ENCODE assay signal across 1 cellular context in genomic region chr11:96242971-96243647, GRCh38.
A peak's percentile ranks its signal among the peaks of the same experiment; 100 is the strongest.
TF ChIP-seq lines count a peak whose summit lies in the region.

No MANE protein-coding gene starts in this region.

TF ChIP-seq in K562, 482 proteins besides CTCF, POLR2A, EP300 and RAD21 (continued from another document):
- no peak for TF ChIP-seq HIVEP1 (CRISPR knock-in tag; IDR thresholded peaks at IDR 0.05)
- TF ChIP-seq ZNF133 (CRISPR knock-in tag; IDR thresholded peaks at IDR 0.05), result no peak
- no peak for TF ChIP-seq ZNF79 (CRISPR knock-in tag; IDR thresholded peaks at IDR 0.05; ENCODE audit: low read depth)
- TF ChIP-seq POLR3G (IDR thresholded peaks at IDR 0.05; ENCODE audit: extremely low read depth, insufficient read length, insufficient replicate concordance), result no peak
- no peak for TF ChIP-seq ZNF175 (CRISPR knock-in tag; IDR thresholded peaks at IDR 0.05; ENCODE audit: low read depth)
- no peak for TF ChIP-seq ZNF583 (CRISPR knock-in tag; IDR thresholded peaks at IDR 0.05)
- TF ChIP-seq TRIM24 (IDR thresholded peaks at IDR 0.05), result peak in 1 of 2 experiments; percentile 14; a peak in 1 of 4 replicates
- no peak for TF ChIP-seq ZNF512 (tag; IDR thresholded peaks at IDR 0.05)
- TF ChIP-seq SRSF1 (IDR thresholded peaks at IDR 0.05; ENCODE audit: low read depth, low read length), result no peak
- peak; percentile 67 for TF ChIP-seq DPF2 (IDR thresholded peaks at IDR 0.05)
- no peak for TF ChIP-seq HNRNPLL (IDR thresholded peaks at IDR 0.05; ENCODE audit: low read depth, low read length, poor library complexity, severe bottlenecking)
- no peak for TF ChIP-seq ZBTB17 (CRISPR knock-in tag; IDR thresholded peaks at IDR 0.05)
- peak; percentile 49; the same call in 1 of the 2 replicates for TF ChIP-seq LEF1 (IDR thresholded peaks at IDR 0.05)
- peak; percentile 43; the same call in 1 of the 2 replicates for TF ChIP-seq GATAD2B (IDR thresholded peaks at IDR 0.05; ENCODE audit: borderline replicate concordance)
- TF ChIP-seq SIN3B (IDR thresholded peaks at IDR 0.05; ENCODE audit: low read depth), result no peak
- peak; percentile 80 for TF ChIP-seq MYC (IDR thresholded peaks at IDR 0.05; ENCODE audit: low read depth, low read length)
- TF ChIP-seq MYC (CRISPR knock-in tag; IDR thresholded peaks at IDR 0.05; ENCODE audit: borderline replicate concordance, low read depth), result no peak; the same call in 1 of the 2 replicates
- no peak for TF ChIP-seq SP2 (IDR thresholded peaks at IDR 0.05; ENCODE audit: extremely low read depth, low read depth, low read length, poor library complexity, severe bottlenecking)
- no peak for TF ChIP-seq ZNF174 (CRISPR knock-in tag; IDR thresholded peaks at IDR 0.05)
- TF ChIP-seq RBM34 (IDR thresholded peaks at IDR 0.05; ENCODE audit: borderline replicate concordance, insufficient read depth, low read length), result no peak
- TF ChIP-seq MAFF (IDR thresholded peaks at IDR 0.05; ENCODE audit: low read length), result peak; percentile 43; the same call in 1 of the 2 replicates
- TF ChIP-seq ILK (tag; IDR thresholded peaks at IDR 0.05; ENCODE audit: borderline replicate concordance, low read depth), result no peak
- no peak for TF ChIP-seq BRD4 (IDR thresholded peaks at IDR 0.05)
- no peak for TF ChIP-seq HMG20A (CRISPR knock-in tag; conservative IDR thresholded peaks at IDR 0.05)
- peak; percentile 74 for TF ChIP-seq CC2D1A (IDR thresholded peaks at IDR 0.05)
- TF ChIP-seq SMAD1 (IDR thresholded peaks at IDR 0.05; ENCODE audit: low read depth, low read length, partially characterized antibody), result no peak
- no peak for TF ChIP-seq PHF20 (IDR thresholded peaks at IDR 0.05; ENCODE audit: partially characterized antibody)
- no peak for TF ChIP-seq ZNF12 (CRISPR knock-in tag; IDR thresholded peaks at IDR 0.05)
- TF ChIP-seq SREBF1 (IDR thresholded peaks at IDR 0.05; ENCODE audit: borderline replicate concordance, low read depth, low read length), result no peak
- no peak for TF ChIP-seq GTF2F1 (IDR thresholded peaks at IDR 0.05; ENCODE audit: low read depth, low read length)
- TF ChIP-seq ZNF41 (CRISPR knock-in tag; conservative IDR thresholded peaks at IDR 0.05), result no peak
- TF ChIP-seq POU5F1 (IDR thresholded peaks at IDR 0.05; ENCODE audit: borderline replicate concordance, low read depth, low read length, partially characterized antibody), result no peak
- no peak for TF ChIP-seq ZBTB12 (CRISPR knock-in tag; IDR thresholded peaks at IDR 0.05)
- no peak for TF ChIP-seq ARID4B (CRISPR knock-in tag; IDR thresholded peaks at IDR 0.05)
- TF ChIP-seq USF2 (CRISPR knock-in tag; IDR thresholded peaks at IDR 0.05), result no peak
- peak; percentile 53; the same call in 1 of the 2 replicates for TF ChIP-seq TCF7L2 (IDR thresholded peaks at IDR 0.05; ENCODE audit: low read depth, low read length)
- no peak for TF ChIP-seq SMARCB1 (IDR thresholded peaks at IDR 0.05; ENCODE audit: insufficient read length, low read depth)
- TF ChIP-seq ZBTB34 (CRISPR knock-in tag; IDR thresholded peaks at IDR 0.05), result no peak
- TF ChIP-seq ZFX (CRISPR knock-in tag; IDR thresholded peaks at IDR 0.05), result no peak
- TF ChIP-seq HDGF (IDR thresholded peaks at IDR 0.05), result peak; percentile 72; the same call in 1 of the 2 replicates
- no peak for TF ChIP-seq GTF3C2 (IDR thresholded peaks at IDR 0.05; ENCODE audit: borderline replicate concordance, extremely low read depth, insufficient read length)
- no peak for TF ChIP-seq ZKSCAN8 (CRISPR knock-in tag; IDR thresholded peaks at IDR 0.05)
- TF ChIP-seq ZNF316 (IDR thresholded peaks at IDR 0.05), result no peak
- peak; percentile 93; the same call in 1 of the 2 replicates for TF ChIP-seq ELK1 (CRISPR knock-in tag; IDR thresholded peaks at IDR 0.05)
- TF ChIP-seq MCM3 (IDR thresholded peaks at IDR 0.05), result no peak
- no peak for TF ChIP-seq ZSCAN32 (CRISPR knock-in tag; IDR thresholded peaks at IDR 0.05)
- TF ChIP-seq FOSL1 (tag; conservative IDR thresholded peaks at IDR 0.05), result peak; percentile 57; the same call in 1 of the 2 replicates
- no peak for TF ChIP-seq ZC3H4 (CRISPR knock-in tag; IDR thresholded peaks at IDR 0.05; ENCODE audit: borderline replicate concordance)
- peak; percentile 76 for TF ChIP-seq BRD9 (IDR thresholded peaks at IDR 0.05; ENCODE audit: low read depth, partially characterized antibody)
- TF ChIP-seq ZNF695 (CRISPR knock-in tag; IDR thresholded peaks at IDR 0.05), result no peak
- TF ChIP-seq NCOR1 (IDR thresholded peaks at IDR 0.05), result peak; percentile 28
- no peak for TF ChIP-seq TSC22D4 (tag; IDR thresholded peaks at IDR 0.05)
